Comparison of ENCODE assay signal across 23 cellular contexts in genomic region chr7:92100523-92100922, GRCh38. TPM values are rescaled to one million over a fixed set of nuclear protein-coding genes. Genes with fewer than 3 reads are reported as not detected.
DNase-seq lines count a peak whose midpoint lies in the region; ATAC-seq and TF ChIP-seq lines count a peak whose summit lies in the region.
"Had no signal": no experiment of that assay in that cellular context is flagged by ENCODE, and none has a peak within 500 bp of the region (broad histone marks: within the 10 kb centered on the region; RNA-seq: fewer than 3 reads in every experiment).

No MANE protein-coding gene starts in this region.

- DNase-seq in activated T-cell treated with anti-CD3 and anti-CD28 coated beads, Interleukin-2, amount 50 U/mL, for 24 hours, result no peak
- no peak for DNase-seq in activated T-cell treated with anti-CD3 and anti-CD28 coated beads, Interleukin-2, amount 50 U/mL, for 48 hours
- DNase-seq in left colon, result no peak
- DNase-seq in stimulated activated CD4-positive, alpha-beta T cell treated with anti-CD3 and anti-CD28 coated beads, Interleukin-2, amount 100 ng/mL, for 24 hours, result no peak
- DNase-seq in T-helper 2 cell treated with Interferon-gamma antibody and Interleukin-4, amounts not matched to agents 5 μg/mL and 100 μg/mL, for 36 hours (ENCODE audit: low spot score), result no peak
- DNase-seq: 8988T; ACHN; AML-193; BE2C; CD4-positive, alpha-beta T cell; CD8-positive, alpha-beta memory T cell; DMS 273 treated with DMSO at 0.1 percent for 48 hours; DMS79; EL; GDM1; H9 had no signal

- H3K27ac ChIP-seq in 22Rv1, result peak overlapping the region; percentile 23; the same call in 1 of the 2 replicates
- H3K27ac ChIP-seq: A549; BLaER1 treated with 17β-estradiol and CSF1 and Interleukin-3, amounts not matched to agents 10 nM and 100 nM had no signal

- no peaks in the 10 kb centered on the region for H3K9me3 Mint-ChIP-seq in activated T-cell treated with anti-CD3 and anti-CD28 coated beads, Interleukin-2, amount 50 U/mL, for 24 hours
- no peaks in the 10 kb centered on the region for H3K9me3 Mint-ChIP-seq in T-helper 2 cell treated with Interferon-gamma antibody and Interleukin-4, amounts not matched to agents 5 μg/mL and 100 μg/mL, for 36 hours
- H3K9me3 Mint-ChIP-seq: CD14-positive monocyte; CD4-positive, alpha-beta T cell; CD8-positive, alpha-beta memory T cell; GM23338; H9 had no signal

- no peaks in the 10 kb centered on the region for H3K4me1 Mint-ChIP-seq in activated T-cell treated with anti-CD3 and anti-CD28 coated beads, Interleukin-2, amount 50 U/mL, for 24 hours (ENCODE audit: low read depth)
- no peaks in the 10 kb centered on the region for H3K4me1 Mint-ChIP-seq in T-helper 2 cell treated with Interferon-gamma antibody and Interleukin-4, amounts not matched to agents 5 μg/mL and 100 μg/mL, for 36 hours (ENCODE audit: low read depth)
- H3K4me1 Mint-ChIP-seq: CD14-positive monocyte; CD8-positive, alpha-beta memory T cell; GM23338; H9 had no signal

- H3K27ac Mint-ChIP-seq in activated T-cell treated with anti-CD3 and anti-CD28 coated beads, Interleukin-2, amount 50 U/mL, for 24 hours, result peak overlapping the region; percentile 27
- no peak overlapping the region for H3K27ac Mint-ChIP-seq in T-helper 2 cell treated with Interferon-gamma antibody and Interleukin-4, amounts not matched to agents 5 μg/mL and 100 μg/mL, for 36 hours
- H3K27ac Mint-ChIP-seq: CD14-positive monocyte; CD4-positive, alpha-beta T cell; GM23338; H9 had no signal

- H3K4me3 Mint-ChIP-seq in activated T-cell treated with anti-CD3 and anti-CD28 coated beads, Interleukin-2, amount 50 U/mL, for 24 hours, result no peak overlapping the region
- H3K4me3 Mint-ChIP-seq in T-helper 2 cell treated with Interferon-gamma antibody and Interleukin-4, amounts not matched to agents 5 μg/mL and 100 μg/mL, for 36 hours, result no peak overlapping the region
- H3K4me3 Mint-ChIP-seq: CD14-positive monocyte; CD4-positive, alpha-beta T cell; CD8-positive, alpha-beta memory T cell; GM23338; H9 had no signal

- TF ChIP-seq CTCF in 22Rv1 (IDR thresholded peaks at IDR 0.05), result no peak

- peaks cover 77% of the 10 kb centered on the region for H3K36me3 Mint-ChIP-seq in activated T-cell treated with anti-CD3 and anti-CD28 coated beads, Interleukin-2, amount 50 U/mL, for 24 hours (ENCODE audit: low read depth)
- H3K36me3 Mint-ChIP-seq in T-helper 2 cell treated with Interferon-gamma antibody and Interleukin-4, amounts not matched to agents 5 μg/mL and 100 μg/mL, for 36 hours (ENCODE audit: low read depth), result peaks cover 39% of the 10 kb centered on the region

- intact Hi-C loops in left colon (cut with DNase I, micrococcal nuclease), result no loop called here

- ATAC-seq in left colon, result peak; percentile 90
- ATAC-seq: A549, GM12878, GM23338, HCT116 had no signal

- H3K27me3 Mint-ChIP-seq in activated T-cell treated with anti-CD3 and anti-CD28 coated beads, Interleukin-2, amount 50 U/mL, for 24 hours, result no peaks in the 10 kb centered on the region
- H3K27me3 Mint-ChIP-seq in T-helper 2 cell treated with Interferon-gamma antibody and Interleukin-4, amounts not matched to agents 5 μg/mL and 100 μg/mL, for 36 hours (ENCODE audit: low read depth), result no peaks in the 10 kb centered on the region
- H3K27me3 Mint-ChIP-seq: CD4-positive, alpha-beta T cell; CD8-positive, alpha-beta memory T cell had no signal

RNA-seq across cellular contexts. Expression of gene CYP51A1, which starts 33.8 kb away (rescaled TPM):
- 100 to 1,000 TPM; 152 to 255 TPM for total RNA-seq in left colon
